Comparison of ENCODE assay signal across 13 cellular contexts in the genomic region with DNA sequence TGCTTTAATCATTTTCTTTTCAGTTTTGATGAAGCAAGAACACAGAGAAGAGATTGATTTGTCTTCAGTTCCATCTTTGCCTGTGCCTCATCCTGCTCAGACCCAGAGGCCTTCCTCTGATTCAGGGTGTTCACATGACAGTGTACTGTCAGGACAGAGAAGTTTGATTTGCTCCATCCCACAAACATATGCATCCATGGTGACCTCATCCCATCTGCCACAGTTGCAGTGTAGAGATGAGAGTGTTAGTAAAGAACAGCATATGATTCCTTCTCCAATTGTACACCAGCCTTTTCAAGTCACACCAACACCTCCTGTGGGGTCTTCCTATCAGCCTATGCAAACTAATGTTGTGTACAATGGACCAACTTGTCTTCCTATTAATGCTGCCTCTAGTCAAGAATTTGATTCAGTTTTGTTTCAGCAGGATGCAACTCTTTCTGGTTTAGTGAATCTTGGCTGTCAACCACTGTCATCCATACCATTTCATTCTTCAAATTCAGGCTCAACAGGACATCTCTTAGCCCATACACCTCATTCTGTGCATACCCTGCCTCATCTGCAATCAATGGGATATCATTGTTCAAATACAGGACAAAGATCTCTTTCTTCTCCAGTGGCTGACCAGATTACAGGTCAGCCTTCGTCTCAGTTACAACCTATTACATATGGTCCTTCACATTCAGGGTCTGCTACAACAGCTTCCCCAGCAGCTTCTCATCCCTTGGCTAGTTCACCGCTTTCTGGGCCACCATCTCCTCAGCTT. TPM values are rescaled to one million over a fixed set of nuclear protein-coding genes. Genes with fewer than 3 reads are reported as not detected.
DNase-seq lines count a peak whose midpoint lies in the region.
"Had no signal": no experiment of that assay in that cellular context is flagged by ENCODE, and none has a peak within 500 bp of the region (broad histone marks: within the 10 kb centered on the region; RNA-seq: fewer than 3 reads in every experiment).

No MANE protein-coding gene starts in this region.

- no peak for DNase-seq in activated T-cell treated with anti-CD3 and anti-CD28 coated beads, Interleukin-2, amount 50 U/mL, for 24 hours
- DNase-seq in activated T-cell treated with anti-CD3 and anti-CD28 coated beads for 4 hours (no peak), amygdala (lab: John Stamatoyannopoulos, UW) (peak in 29 of 56 donors; percentile 2 to 69 (median 30)), globus pallidus (ENCODE audit: low spot score) (peak; percentile 83), superior temporal gyrus (ENCODE audit: extremely low spot score) (peak; percentile 87), cortex of kidney (lab: John Stamatoyannopoulos, UW) (no peak), neuronal stem cell (ENCODE audit: low spot score) (no peak)
- no peak for DNase-seq in activated effector memory CD4-positive, alpha-beta T cell treated with Interleukin-2 at 50 U/mL for 16 hours
- DNase-seq: COR-L47; dermis blood vessel endothelial cell; NCI-H1417 treated with DMSO at 0.1 percent for 48 hours; NCI-H510A treated with DMSO at 0.1 percent for 48 hours; stimulated activated CD4-positive, alpha-beta T cell treated with anti-CD3 and anti-CD28 coated beads, Interleukin-4, amount 100 ng/mL, for 1 hour had no signal

- no peak overlapping the region for H2BK120ac ChIP-seq in neuronal stem cell (ENCODE audit: low read depth, low read length)

- H3K4me3 ChIP-seq in neuronal stem cell (ENCODE audit: low read length in 2 of 2), result no peak overlapping the region

- no peak overlapping the region for H3K4me3 Mint-ChIP-seq in activated T-cell treated with anti-CD3 and anti-CD28 coated beads, Interleukin-2, amount 50 U/mL, for 24 hours

- H3K9me3 Mint-ChIP-seq in activated T-cell treated with anti-CD3 and anti-CD28 coated beads, Interleukin-2, amount 50 U/mL, for 24 hours, result no peaks in the 10 kb centered on the region

- H3K18ac ChIP-seq in neuronal stem cell (ENCODE audit: low read length), result no peak overlapping the region

- no peak overlapping the region for H2BK5ac ChIP-seq in neuronal stem cell (ENCODE audit: low read length)

- H2AK5ac ChIP-seq in neuronal stem cell (ENCODE audit: low read depth, low read length), result no peak overlapping the region

- no peak overlapping the region for H2BK15ac ChIP-seq in neuronal stem cell (ENCODE audit: low read length)

- no peak overlapping the region for H4K8ac ChIP-seq in neuronal stem cell (ENCODE audit: low read depth, low read length)

- peaks cover 5 to 24% of the 10 kb centered on the region in 2 donors for H3K9me3 ChIP-seq in neuronal stem cell (replicated peaks in 1 of 2; ENCODE audit: control insufficient read depth in 2 of 2, insufficient read depth in 1 of 2, low read depth in 1 of 2, low read length in 2 of 2)

- H2BK12ac ChIP-seq in neuronal stem cell (ENCODE audit: low read length), result no peak overlapping the region

- no peaks in the 10 kb centered on the region for H3K4me1 ChIP-seq in neuronal stem cell (ENCODE audit: control insufficient read depth in 2 of 2, insufficient read depth in 1 of 2, low read depth in 1 of 2, low read length in 2 of 2)

- H3K14ac ChIP-seq in neuronal stem cell (ENCODE audit: low read length), result no peak overlapping the region

- H3K36me3 ChIP-seq in neuronal stem cell (replicated peaks in 1 of 2; ENCODE audit: control insufficient read depth in 2 of 2, insufficient read depth in 2 of 2, low read length in 2 of 2), result peaks cover 19 to 81% of the 10 kb centered on the region in 2 donors

- no peak overlapping the region for H4K91ac ChIP-seq in neuronal stem cell (ENCODE audit: low read depth, low read length, poor library complexity)

- H3K4me1 Mint-ChIP-seq in activated T-cell treated with anti-CD3 and anti-CD28 coated beads, Interleukin-2, amount 50 U/mL, for 24 hours (ENCODE audit: low read depth), result peaks cover 10% of the 10 kb centered on the region

- H3K27ac Mint-ChIP-seq in activated T-cell treated with anti-CD3 and anti-CD28 coated beads, Interleukin-2, amount 50 U/mL, for 24 hours, result peak overlapping the region; percentile 24

- H3K4me2 ChIP-seq in neuronal stem cell (ENCODE audit: insufficient read depth, low read length, poor library complexity, severe bottlenecking), result no peak overlapping the region

- H3K27ac ChIP-seq in neuronal stem cell (replicated peaks; ENCODE audit: low read length), result no peak overlapping the region

- H3K4ac ChIP-seq in neuronal stem cell (ENCODE audit: low read length), result no peak overlapping the region

- H3K23ac ChIP-seq in neuronal stem cell (ENCODE audit: low read depth, low read length, poor library complexity), result no peak overlapping the region

- H3K36me3 Mint-ChIP-seq in activated T-cell treated with anti-CD3 and anti-CD28 coated beads, Interleukin-2, amount 50 U/mL, for 24 hours (ENCODE audit: low read depth), result peaks cover 82% of the 10 kb centered on the region

- no CpG with 5 or more reads among the region's 2 CpGs for WGBS in neuronal stem cell (ENCODE audit: extremely low coverage in 2 of 2, insufficient read length in 2 of 2, insufficient replicate concordance in 1 of 2), 2 donors

- H3K79me1 ChIP-seq in neuronal stem cell (ENCODE audit: low read depth, low read length), result peaks cover 2% of the 10 kb centered on the region

- H3K27me3 Mint-ChIP-seq in activated T-cell treated with anti-CD3 and anti-CD28 coated beads, Interleukin-2, amount 50 U/mL, for 24 hours, result no peaks in the 10 kb centered on the region

- H3K27me3 ChIP-seq in neuronal stem cell (ENCODE audit: control insufficient read depth in 3 of 3, insufficient read depth in 3 of 3, low read depth in 1 of 3, low read length in 3 of 3), result no peaks in the 10 kb centered on the region

- H2AFZ ChIP-seq in neuronal stem cell (ENCODE audit: low read length), result no peak overlapping the region

- H3K9ac ChIP-seq in neuronal stem cell (ENCODE audit: low read depth, low read length, poor library complexity), result no peak overlapping the region

RNA-seq across cellular contexts. Expression of gene ESRP2, which starts 45.0 kb away (rescaled TPM):
- polyA plus RNA-seq in neuronal stem cell (2013, experiment 1 of 2), result 0.15 TPM
- 0.12 TPM for polyA plus RNA-seq in neuronal stem cell (2013, experiment 2 of 2)

RNA-seq across cellular contexts. Expression of gene PLA2G15, which starts 54.2 kb away (rescaled TPM):
- polyA plus RNA-seq in neuronal stem cell (2013, experiment 1 of 2), result 5.4 TPM
- polyA plus RNA-seq in neuronal stem cell (2013, experiment 2 of 2), result 5.7 TPM

Comparison
In these comparisons a context has a peak if more than half of its experiments do, and no peak if none do; other contexts are left out.
1. DNase-seq: peak in amygdala (29 of 56), globus pallidus (single experiment) and superior temporal gyrus (single experiment); none in activated T-cell treated with anti-CD3 and anti-CD28 coated beads, Interleukin-2, amount 50 U/mL, for 24 hours (single experiment), activated T-cell treated with anti-CD3 and anti-CD28 coated beads for 4 hours (single experiment), cortex of kidney (single experiment), neuronal stem cell (single experiment) and activated effector memory CD4-positive, alpha-beta T cell treated with Interleukin-2 at 50 U/mL for 16 hours (single experiment).